9 cellular contexts compared by ENCODE assay signal in the genomic region with DNA sequence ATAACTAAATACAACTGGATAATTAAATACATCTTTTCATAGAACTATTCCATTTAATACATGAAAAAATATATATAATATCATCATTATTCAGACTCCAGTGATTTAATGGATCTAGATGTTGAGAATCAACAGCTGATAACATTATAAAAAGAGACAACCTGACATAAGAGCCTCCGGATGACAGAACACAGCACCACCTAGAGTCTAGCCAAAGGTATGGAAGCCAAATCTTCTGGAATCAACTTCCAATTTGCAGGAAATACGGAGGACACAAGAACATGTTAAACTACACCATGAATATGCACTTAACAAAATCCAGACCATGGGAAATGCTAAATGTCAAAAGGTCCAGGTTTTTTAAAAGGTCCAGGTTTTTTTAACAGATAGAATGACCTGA. TPM values are rescaled to one million over a fixed set of nuclear protein-coding genes. Genes with fewer than 3 reads are reported as not detected.
DNase-seq lines count a peak whose midpoint lies in the region; FAIRE-seq and TF ChIP-seq lines count a peak whose summit lies in the region.
"Had no signal": no experiment of that assay in that cellular context is flagged by ENCODE, and none has a peak within 500 bp of the region (broad histone marks: within the 10 kb centered on the region; RNA-seq: fewer than 3 reads in every experiment).

No MANE protein-coding gene starts in this region.

- H3K36me3 ChIP-seq in endothelial cell of umbilical vein (ENCODE audit: control insufficient read depth in 2 of 2, extremely low read depth in 1 of 2, insufficient read depth in 2 of 2, low read length in 2 of 2): no peaks in the 10 kb centered on the region
- no peaks in the 10 kb centered on the region for H3K36me3 ChIP-seq in osteoblast (ENCODE audit: insufficient read depth, low read length)
- no peaks in the 10 kb centered on the region for H3K36me3 ChIP-seq in sigmoid colon
- H3K36me3 ChIP-seq: suprapubic skin had no signal

- POLR2A ChIA-PET in endothelial cell of umbilical vein (lab: Charles Lee): no interaction called here

- peak; percentile 46 for FAIRE-seq in endothelial cell of umbilical vein (lab: Jason Lieb, UNC)

- intact Hi-C loops in endothelial cell of umbilical vein (cut with micrococcal nuclease): loop anchor here (2.0 to 5.0 kb wide), 3 partner anchors 52 to 661 kb away; no protein-coding TSS in a partner anchor
- intact Hi-C loops in sigmoid colon (cut with DNase I): no loop called here

- WGBS in sigmoid colon, 2 donors: 80 to 83% methylated on average over 2 of the region's 2 CpGs

- CTCF ChIA-PET in endothelial cell of umbilical vein (lab: Charles Lee): interaction anchor here (0.6 to 4.1 kb wide), 15 partner anchors 9 to 662 kb away, joined by 3 to 49 read pairs (median 6); no protein-coding TSS in a partner anchor

- H2AFZ ChIP-seq in endothelial cell of umbilical vein (ENCODE audit: low read depth, low read length): no peak overlapping the region
- H2AFZ ChIP-seq in osteoblast (ENCODE audit: low read length): no peak overlapping the region

- H3K79me2 ChIP-seq in endothelial cell of umbilical vein (ENCODE audit: control insufficient read depth, insufficient read depth, low read length) (peaks cover 12% of the 10 kb centered on the region), osteoblast (ENCODE audit: insufficient read depth, low read length) (peaks cover 6% of the 10 kb centered on the region)

- H3K4me3 ChIP-seq in GM12875 (ENCODE audit: low read depth, low read length) (no peak overlapping the region), endothelial cell of umbilical vein (replicated peaks in 1 of 3; ENCODE audit: insufficient read depth in 1 of 3, low read depth in 1 of 3, low read length in 3 of 3) (no peak overlapping the region), osteoblast (ENCODE audit: insufficient read depth, low read length) (no peak overlapping the region), sigmoid colon (no peak overlapping the region)
- H3K4me3 ChIP-seq: suprapubic skin had no signal

- H3K4me2 ChIP-seq in endothelial cell of umbilical vein (ENCODE audit: insufficient read depth, low read length): no peak overlapping the region
- peak overlapping the region; percentile 35 for H3K4me2 ChIP-seq in osteoblast (ENCODE audit: insufficient read depth, low read length)

- TF ChIP-seq CTCF in GM12875 (IDR thresholded peaks at IDR 0.05; ENCODE audit: borderline replicate concordance, insufficient read depth, low read depth, low read length) (peak; percentile 19; the same call in 1 of the 2 replicates), endothelial cell of umbilical vein (IDR thresholded peaks at IDR 0.05; ENCODE audit: extremely low read depth in 1 of 2, insufficient read depth in 1 of 2, low read depth in 1 of 2, low read length in 2 of 2) (peak; percentile 49 to 57), osteoblast (IDR thresholded peaks at IDR 0.05; ENCODE audit: extremely low read depth, low read depth, low read length) (peak; percentile 72), sigmoid colon (IDR thresholded peaks at IDR 0.05) (peak in 1 of 4 experiments; percentile 12)

- no peak for TF ChIP-seq EP300 in sigmoid colon (IDR thresholded peaks at IDR 0.05)

- no peak for TF ChIP-seq POLR2A in endothelial cell of umbilical vein (IDR thresholded peaks at IDR 0.05; ENCODE audit: low read depth, low read length)
- TF ChIP-seq POLR2A in sigmoid colon (IDR thresholded peaks at IDR 0.05): no peak

- no peaks in the 10 kb centered on the region for H3K9me1 ChIP-seq in endothelial cell of umbilical vein (replicated peaks; ENCODE audit: control insufficient read depth, extremely low read depth, insufficient read depth, low read length)

- H4K20me1 ChIP-seq in endothelial cell of umbilical vein (replicated peaks; ENCODE audit: control insufficient read depth, extremely low read depth, insufficient read depth, low read length): no peaks in the 10 kb centered on the region
- peaks cover 5% of the 10 kb centered on the region for H4K20me1 ChIP-seq in osteoblast (ENCODE audit: insufficient read depth, low read length)

- dilution Hi-C loops in endothelial cell of umbilical vein (cut with MboI; ENCODE audit: extremely low pct_ligation_motif_present, low sequenced_read_pairs): no loop called here

- DNase-seq in NCI-H460 (ENCODE audit: extremely low read depth, low read depth) (peak; percentile 3), endothelial cell of umbilical vein (ENCODE audit: low read depth, low spot score) (peak; percentile 40), osteoblast (ENCODE audit: insufficient read length, low spot score, missing footprints) (peak; percentile 82), DMS153 treated with DMSO at 0.1 percent for 48 hours (lab: John Stamatoyannopoulos, UW; ENCODE audit: unreplicated experiment) (no peak), sigmoid colon (no peak), amygdala (lab: John Stamatoyannopoulos, UW) (no peak)
- DNase-seq: SHP77 treated with DMSO at 0.1 percent for 48 hours had no signal

- H3K27me3 ChIP-seq in endothelial cell of umbilical vein (ENCODE audit: control insufficient read depth in 2 of 2, insufficient read depth in 2 of 2, low read length in 2 of 2): no peaks in the 10 kb centered on the region
- H3K27me3 ChIP-seq in osteoblast (ENCODE audit: insufficient read depth, low read length): no peaks in the 10 kb centered on the region
- no peaks in the 10 kb centered on the region for H3K27me3 ChIP-seq in sigmoid colon
- H3K27me3 ChIP-seq: suprapubic skin had no signal

- H3K9me3 ChIP-seq in endothelial cell of umbilical vein (replicated peaks; ENCODE audit: control insufficient read depth, insufficient read depth, low read length): no peaks in the 10 kb centered on the region
- H3K9me3 ChIP-seq in osteoblast (ENCODE audit: low read depth, low read length): peaks cover 4% of the 10 kb centered on the region
- H3K9me3 ChIP-seq in sigmoid colon: peaks cover 0 to 5% (median 0%) of the 10 kb centered on the region in 4 donors

- BruUV-seq in endothelial cell of umbilical vein (replicated peaks; lab: Mats Ljungman, UMichigan): no TSS peak

- H3K27ac ChIP-seq in endothelial cell of umbilical vein (ENCODE audit: insufficient read depth, low read depth, low read length) (no peak overlapping the region), osteoblast (ENCODE audit: low read depth, low read length) (no peak overlapping the region), sigmoid colon (no peak overlapping the region)
- H3K27ac ChIP-seq: suprapubic skin had no signal

- no peak overlapping the region for H3K9ac ChIP-seq in endothelial cell of umbilical vein (replicated peaks; ENCODE audit: extremely low read depth, insufficient read depth, low read length)

- H3K4me1 ChIP-seq in endothelial cell of umbilical vein (ENCODE audit: control insufficient read depth, extremely low read depth, insufficient read depth, low read length) (peaks cover 22% of the 10 kb centered on the region), osteoblast (ENCODE audit: insufficient read depth, low read length) (no peaks in the 10 kb centered on the region), sigmoid colon (no peaks in the 10 kb centered on the region)

TF ChIP-seq in endothelial cell of umbilical vein, 7 proteins besides CTCF, POLR2A, EP300 and RAD21:
- TF ChIP-seq GATA2 (IDR thresholded peaks at IDR 0.05; ENCODE audit: insufficient read depth, insufficient read length, low read depth, low read length): no peak
- no peak for TF ChIP-seq MYC (IDR thresholded peaks at IDR 0.05; ENCODE audit: low read depth, low read length)
- no peak for TF ChIP-seq FOS (IDR thresholded peaks at IDR 0.05; ENCODE audit: borderline replicate concordance, insufficient read depth, low read length)
- TF ChIP-seq, protein P1, sequence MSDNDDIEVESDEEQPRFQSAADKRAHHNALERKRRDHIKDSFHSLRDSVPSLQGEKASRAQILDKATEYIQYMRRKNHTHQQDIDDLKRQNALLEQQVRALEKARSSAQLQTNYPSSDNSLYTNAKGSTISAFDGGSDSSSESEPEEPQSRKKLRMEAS (IDR thresholded peaks at IDR 0.05; ENCODE audit: insufficient read depth, insufficient read length): no peak
- no peak for TF ChIP-seq JUN (IDR thresholded peaks at IDR 0.05; ENCODE audit: borderline replicate concordance, insufficient read depth, insufficient read length, low read depth)
- no peak for TF ChIP-seq POLR2AphosphoS5 (IDR thresholded peaks at IDR 0.05; ENCODE audit: insufficient read depth, low read depth, low read length)
- no peak for TF ChIP-seq EZH2 (IDR thresholded peaks at IDR 0.05; ENCODE audit: borderline replicate concordance, low read depth, low read length, severe bottlenecking)

RNA-seq across cellular contexts. Expression of a gene that starts 55.0 kb away (rescaled TPM):
- total RNA-seq in NCI-H460 (2014; rRNA removed; shearing (Covaris generic)): 22.9 and 25.7 TPM in 2 replicates
- polyA plus RNA-seq in NCI-H460 (2014; cell fraction: nucleus; rRNA removed): 11.7 and 19.6 TPM in 2 replicates
- total RNA-seq in endothelial cell of umbilical vein: 35.1 and 38.7 TPM in 2 replicates
- polyA plus RNA-seq in endothelial cell of umbilical vein: 15.6 and 18.0 TPM in 2 replicates
- polyA plus RNA-seq in endothelial cell of umbilical vein (2011; cell fraction: cytosol; rRNA removed): 16.0 and 16.3 TPM in 2 replicates
- polyA plus RNA-seq in endothelial cell of umbilical vein (2011; cell fraction: nucleus; rRNA removed): 23.3 and 24.7 TPM in 2 replicates
- polyA plus RNA-seq in endothelial cell of umbilical vein (2012): 21.6 and 27.0 TPM in 2 replicates
- polyA minus RNA-seq in endothelial cell of umbilical vein: 101 TPM in 2 replicates
- 41.3 TPM for polyA minus RNA-seq in endothelial cell of umbilical vein (2011; cell fraction: cytosol; rRNA and poly(A)+ RNA removed)
- polyA minus RNA-seq in endothelial cell of umbilical vein (2011; cell fraction: nucleus; rRNA and poly(A)+ RNA removed): 177 and 233 TPM in 2 replicates
- 63.6 and 67.3 TPM in 2 replicates for total RNA-seq in osteoblast
- total RNA-seq in sigmoid colon: 100 to 1,000 TPM in 3 of 4 donors, 10 to 100 TPM in 1; 91.1 to 184 (median 145) TPM
- 10 to 100 TPM; 16.8 to 24.8 (median 18.0) TPM for polyA plus RNA-seq in sigmoid colon

Comparison
In these comparisons a context has a peak if more than half of its experiments do, and no peak if none do; other contexts are left out.
1. DNase-seq: peak in NCI-H460 (single experiment), endothelial cell of umbilical vein (single experiment) and osteoblast (single experiment); none in DMS153 treated with DMSO at 0.1 percent for 48 hours (single experiment), sigmoid colon (single experiment) and amygdala (0 of 56).